In genomic region chr12:6613776-6614512, GRCh38 we compare ENCODE assay signal across 8 cellular contexts. TPM values are rescaled to one million over a fixed set of nuclear protein-coding genes. Genes with fewer than 3 reads are reported as not detected.
DNase-seq lines count a peak whose midpoint lies in the region; ATAC-seq and TF ChIP-seq lines count a peak whose summit lies in the region.

No MANE protein-coding gene starts in this region.

- peaks cover 0 to 5% (median 2%) of the 10 kb centered on the region in 3 donors for H3K36me3 Mint-ChIP-seq in CD8-positive, alpha-beta memory T cell
- peaks cover 4% of the 10 kb centered on the region for H3K36me3 Mint-ChIP-seq in activated CD8-positive, alpha-beta T cell treated with anti-CD3 and anti-CD28 coated beads, Interleukin-2, amount 10 ng/mL, durations not matched to agents 7 days and 5 days (ENCODE audit: low read depth)

- no peaks in the 10 kb centered on the region for H3K36me3 ChIP-seq in CD8-positive, alpha-beta memory T cell (ENCODE audit: insufficient read depth, low read length)
- H3K36me3 ChIP-seq in esophagus (ENCODE audit: control insufficient read depth in 2 of 2, insufficient read depth in 2 of 2, low read length in 1 of 2) (no peaks in the 10 kb centered on the region), mesodermal cell (ENCODE audit: control insufficient read depth, insufficient read depth, low read length) (no peaks in the 10 kb centered on the region), testis (ENCODE audit: low read depth, missing control alignments) (no peaks in the 10 kb centered on the region)

- no peak for TF ChIP-seq CTCF in HFF-Myc (IDR thresholded peaks at IDR 0.05; ENCODE audit: low read depth, low read length, missing control alignments)
- peak in 2 of 3 experiments; percentile 13 to 17 for TF ChIP-seq CTCF in testis (IDR thresholded peaks at IDR 0.05)

- H3K27me3 ChIP-seq in CD8-positive, alpha-beta memory T cell (ENCODE audit: insufficient read depth, low read length, poor library complexity, severe bottlenecking), result no peaks in the 10 kb centered on the region
- H3K27me3 ChIP-seq in esophagus (ENCODE audit: control insufficient read depth in 1 of 2, insufficient read depth in 2 of 2, low read length in 2 of 2) (no peaks in the 10 kb centered on the region), testis (no peaks in the 10 kb centered on the region)

- POLR2A ChIA-PET in CD8-positive, alpha-beta memory T cell (lab: Charles Lee), result interaction anchor here (0.5 to 2.2 kb wide), 10 partner anchors 14 to 110 kb away, joined by 3 to 19 read pairs (median 5); partner anchors contain the start of genes COPS7A, LPAR5 and ZNF384
- POLR2A ChIA-PET in activated CD8-positive, alpha-beta T cell treated with anti-CD3 and anti-CD28 coated beads, Interleukin-2, amount 10 ng/mL, durations not matched to agents 7 days and 5 days (lab: Charles Lee), result interaction anchor here (0.6 to 1.9 kb wide), 4 partner anchors 11 to 21 kb away, joined by 3 to 13 read pairs (median 4); partner anchors contain the start of gene LPAR5

- no peaks in the 10 kb centered on the region for H3K9me3 Mint-ChIP-seq in CD8-positive, alpha-beta memory T cell
- no peaks in the 10 kb centered on the region for H3K9me3 Mint-ChIP-seq in activated CD8-positive, alpha-beta T cell treated with anti-CD3 and anti-CD28 coated beads, Interleukin-2, amount 10 ng/mL, durations not matched to agents 7 days and 5 days (ENCODE audit: insufficient read depth)

- DNase-seq in CD8-positive, alpha-beta memory T cell, result peak; percentile 48 to 84 (median 55)
- DNase-seq in HFF-Myc (ENCODE audit: extremely low read depth, low read depth), result peak; percentile 94
- DNase-seq in NCI-H524 (lab: John Stamatoyannopoulos, UW), result peak; percentile 97 to 98
- peak; percentile 76 for DNase-seq in activated CD8-positive, alpha-beta T cell treated with anti-CD3 and anti-CD28 coated beads, Interleukin-2, amount 10 ng/mL, durations not matched to agents 7 days and 5 days
- peak; percentile 96 for DNase-seq in testis

- H3K27ac ChIP-seq in CD8-positive, alpha-beta memory T cell (ENCODE audit: low read depth, low read length), result peak overlapping the region; percentile 67
- H3K27ac ChIP-seq in esophagus (ENCODE audit: low read depth in 2 of 2, low read length in 1 of 2), result peak overlapping the region; percentile 93 to 99
- peak overlapping the region; percentile 90 for H3K27ac ChIP-seq in mesodermal cell (ENCODE audit: low read depth, low read length, severe bottlenecking)
- peak overlapping the region; percentile 85 to 88 for H3K27ac ChIP-seq in testis

- H3K9me3 ChIP-seq in CD8-positive, alpha-beta memory T cell (ENCODE audit: low read length), result no peaks in the 10 kb centered on the region
- H3K9me3 ChIP-seq in esophagus (ENCODE audit: control insufficient read depth in 2 of 2, insufficient read depth in 1 of 2, low read depth in 1 of 2, low read length in 1 of 2), result no peaks in the 10 kb centered on the region
- H3K9me3 ChIP-seq in mesodermal cell (ENCODE audit: control insufficient read depth, low read length), result no peaks in the 10 kb centered on the region
- H3K9me3 ChIP-seq in testis, result no peaks in the 10 kb centered on the region

- intact Hi-C loops in testis (cut with DNase I; ENCODE audit: low total_unique reads), result no loop called here

- peak; percentile 40 for ATAC-seq in activated CD8-positive, alpha-beta T cell treated with anti-CD3 and anti-CD28 coated beads, Interleukin-2, amount 10 ng/mL, durations not matched to agents 7 days and 5 days
- no peak for ATAC-seq in HG03565 (IDR thresholded peaks at IDR 0.05; ENCODE audit: unreplicated experiment)

- H3K4me1 ChIP-seq in CD8-positive, alpha-beta memory T cell (ENCODE audit: insufficient read depth, low read length), result peaks cover 24% of the 10 kb centered on the region
- H3K4me1 ChIP-seq in esophagus (ENCODE audit: control insufficient read depth in 2 of 2, insufficient read depth in 2 of 2, low read length in 1 of 2) (peaks cover 12 to 13% of the 10 kb centered on the region in 2 donors), mesodermal cell (ENCODE audit: control insufficient read depth, insufficient read depth, low read length, poor library complexity, severe bottlenecking) (peaks cover 26% of the 10 kb centered on the region), testis (peaks cover 28% of the 10 kb centered on the region)

- TF ChIP-seq POLR2A in testis (IDR thresholded peaks at IDR 0.05), result no peak

- no peaks in the 10 kb centered on the region for H3K27me3 Mint-ChIP-seq in CD8-positive, alpha-beta memory T cell
- no peaks in the 10 kb centered on the region for H3K27me3 Mint-ChIP-seq in activated CD8-positive, alpha-beta T cell treated with anti-CD3 and anti-CD28 coated beads, Interleukin-2, amount 10 ng/mL, durations not matched to agents 7 days and 5 days (ENCODE audit: low read depth)

- CTCF ChIA-PET in CD8-positive, alpha-beta memory T cell (lab: Charles Lee), result interaction anchor here (0.9 to 2.7 kb wide), 8 partner anchors 47 to 237 kb away, joined by 3 to 8 read pairs (median 3); partner anchors contain the start of genes CDCA3, COPS7A, USP5 and ZNF384
- CTCF ChIA-PET in activated CD8-positive, alpha-beta T cell treated with anti-CD3 and anti-CD28 coated beads, Interleukin-2, amount 10 ng/mL, durations not matched to agents 7 days and 5 days (lab: Charles Lee), result interaction anchor here (1.0 to 2.5 kb wide), 8 partner anchors 11 to 258 kb away, joined by 3 to 8 read pairs (median 3); partner anchors contain the start of genes SPSB2 and ZNF384

- H3K4me3 ChIP-seq in CD8-positive, alpha-beta memory T cell (ENCODE audit: low read length), result no peak overlapping the region
- H3K4me3 ChIP-seq in HFF-Myc (replicated peaks; ENCODE audit: low read depth, low read length) (no peak overlapping the region), esophagus (ENCODE audit: low read depth in 1 of 2, low read length in 2 of 2) (peak overlapping the region in 1 of 2 donors; percentile 5), mesodermal cell (ENCODE audit: extremely low read depth, insufficient read depth, low read length, poor library complexity, severe bottlenecking) (no peak overlapping the region), testis (peak overlapping the region in 1 of 2 donors; percentile 53)

- H3K27ac Mint-ChIP-seq in CD8-positive, alpha-beta memory T cell, result peak overlapping the region; percentile 63 to 93 (median 88)
- peak overlapping the region; percentile 79 for H3K27ac Mint-ChIP-seq in activated CD8-positive, alpha-beta T cell treated with anti-CD3 and anti-CD28 coated beads, Interleukin-2, amount 10 ng/mL, durations not matched to agents 7 days and 5 days

- peaks cover 36 to 55% (median 43%) of the 10 kb centered on the region in 3 donors for H3K4me1 Mint-ChIP-seq in CD8-positive, alpha-beta memory T cell
- H3K4me1 Mint-ChIP-seq in activated CD8-positive, alpha-beta T cell treated with anti-CD3 and anti-CD28 coated beads, Interleukin-2, amount 10 ng/mL, durations not matched to agents 7 days and 5 days (ENCODE audit: low read depth), result peaks cover 62% of the 10 kb centered on the region

- WGBS in esophagus, 2 donors, result 6 to 9% methylated on average over 19 to 21 of the region's 21 CpGs
- 11 to 14% methylated on average over 10 to 14 of the region's 21 CpGs for WGBS in mesodermal cell (ENCODE audit: insufficient coverage in 2 of 2), 2 experiments
- 2 to 3% methylated on average over 15 to 21 of the region's 21 CpGs for WGBS in testis, 2 donors

- peak overlapping the region in 2 of 7 donors; percentile 36 to 72 for H3K4me3 Mint-ChIP-seq in CD8-positive, alpha-beta memory T cell
- no peak overlapping the region for H3K4me3 Mint-ChIP-seq in activated CD8-positive, alpha-beta T cell treated with anti-CD3 and anti-CD28 coated beads, Interleukin-2, amount 10 ng/mL, durations not matched to agents 7 days and 5 days

RNA-seq across cellular contexts. Expression of gene CHD4, which starts 6.8 kb away (rescaled TPM):
- total RNA-seq in CD8-positive, alpha-beta memory T cell, result 100 to 1,000 TPM; 287 to 293 TPM
- 58.1 TPM for polyA plus RNA-seq in CD8-positive, alpha-beta memory T cell
- 100 to 1,000 TPM; 277 to 292 TPM for total RNA-seq in activated CD8-positive, alpha-beta T cell treated with anti-CD3 and anti-CD28 coated beads, Interleukin-2, amount 10 ng/mL, durations not matched to agents 7 days and 5 days
- 100 to 1,000 TPM in 1 of 2 donors, 10 to 100 TPM in 1; 79.3 to 116 TPM for polyA plus RNA-seq in esophagus
- polyA plus RNA-seq in mesodermal cell (2013, experiment 1 of 2), result 261 TPM
- polyA plus RNA-seq in mesodermal cell (2013, experiment 2 of 2), result 233 TPM
- 100 to 1,000 TPM; 314 to 328 TPM for total RNA-seq in testis
- polyA plus RNA-seq in testis (ENCODE audit: insufficient read depth, low read depth, low replicate concordance), result 160 TPM

RNA-seq across cellular contexts. Expression of gene LPAR5, which starts 21.8 kb away (rescaled TPM):
- 10 to 100 TPM; 10.6 to 11.4 TPM for total RNA-seq in CD8-positive, alpha-beta memory T cell
- polyA plus RNA-seq in CD8-positive, alpha-beta memory T cell, result 26.5 TPM
- total RNA-seq in activated CD8-positive, alpha-beta T cell treated with anti-CD3 and anti-CD28 coated beads, Interleukin-2, amount 10 ng/mL, durations not matched to agents 7 days and 5 days, result 10 to 100 TPM; 16.5 to 16.8 TPM
- polyA plus RNA-seq in esophagus, result 10 to 100 TPM; 11.6 to 19.3 TPM
- 3.2 TPM for polyA plus RNA-seq in mesodermal cell (2013, experiment 1 of 2)
- 1.7 TPM for polyA plus RNA-seq in mesodermal cell (2013, experiment 2 of 2)
- 1 to 10 TPM; 1.5 to 2.4 TPM for total RNA-seq in testis
- 3.1 TPM for polyA plus RNA-seq in testis (ENCODE audit: insufficient read depth, low read depth, low replicate concordance)

RNA-seq across cellular contexts. Expression of gene ACRBP, which starts 33.3 kb away (rescaled TPM):
- total RNA-seq in CD8-positive, alpha-beta memory T cell, result 1 to 10 TPM; 1.8 to 2.0 TPM
- not detected for polyA plus RNA-seq in CD8-positive, alpha-beta memory T cell
- total RNA-seq in activated CD8-positive, alpha-beta T cell treated with anti-CD3 and anti-CD28 coated beads, Interleukin-2, amount 10 ng/mL, durations not matched to agents 7 days and 5 days, result 1 to 10 TPM in 1 of 2 experiments, under 1 TPM in 1; 0.76 to 1.7 TPM
- polyA plus RNA-seq in esophagus (under 1 TPM; 0.32 to 0.84 TPM), testis (ENCODE audit: insufficient read depth, low read depth, low replicate concordance) (715 TPM)
- 6.3 TPM for polyA plus RNA-seq in mesodermal cell (2013, experiment 1 of 2)
- polyA plus RNA-seq in mesodermal cell (2013, experiment 2 of 2), result 4.0 TPM
- 100 to 1,000 TPM; 172 to 241 TPM for total RNA-seq in testis

RNA-seq across cellular contexts. Expression of gene NOP2, which starts 45.9 kb away (rescaled TPM):
- 100 to 1,000 TPM; 170 to 172 TPM for total RNA-seq in CD8-positive, alpha-beta memory T cell
- polyA plus RNA-seq in CD8-positive, alpha-beta memory T cell, result 34.0 TPM
- total RNA-seq in activated CD8-positive, alpha-beta T cell treated with anti-CD3 and anti-CD28 coated beads, Interleukin-2, amount 10 ng/mL, durations not matched to agents 7 days and 5 days, result 10 to 100 TPM; 84.2 to 87.6 TPM
- polyA plus RNA-seq in esophagus (10 to 100 TPM; 26.3 to 41.6 TPM), testis (ENCODE audit: insufficient read depth, low read depth, low replicate concordance) (38.6 TPM)
- 34.8 TPM for polyA plus RNA-seq in mesodermal cell (2013, experiment 1 of 2)
- polyA plus RNA-seq in mesodermal cell (2013, experiment 2 of 2), result 34.5 TPM
- total RNA-seq in testis, result 10 to 100 TPM; 51.8 to 60.3 TPM

RNA-seq across cellular contexts. Expression of gene ING4, which starts 49.0 kb away (rescaled TPM):
- 10 to 100 TPM; 17.4 to 18.5 TPM for total RNA-seq in CD8-positive, alpha-beta memory T cell
- polyA plus RNA-seq in CD8-positive, alpha-beta memory T cell, result 80.3 TPM
- 10 to 100 TPM; 24.9 TPM for total RNA-seq in activated CD8-positive, alpha-beta T cell treated with anti-CD3 and anti-CD28 coated beads, Interleukin-2, amount 10 ng/mL, durations not matched to agents 7 days and 5 days
- polyA plus RNA-seq in esophagus, result 10 to 100 TPM; 15.2 to 24.7 TPM
- polyA plus RNA-seq in mesodermal cell (2013, experiment 1 of 2), result 38.7 TPM
- 38.1 TPM for polyA plus RNA-seq in mesodermal cell (2013, experiment 2 of 2)
- 10 to 100 TPM; 58.3 to 63.0 TPM for total RNA-seq in testis
- 48.1 TPM for polyA plus RNA-seq in testis (ENCODE audit: insufficient read depth, low read depth, low replicate concordance)

Comparison
In these comparisons a context has a peak if more than half of its experiments do, and no peak if none do; other contexts are left out.
1. RNA of gene ACRBP, which starts 33.3 kb away (total RNA-seq): 172 to 241 TPM in testis; 1.8 to 2.0 TPM in CD8-positive, alpha-beta memory T cell and 0.76 to 1.7 TPM in activated CD8-positive, alpha-beta T cell treated with anti-CD3 and anti-CD28 coated beads, Interleukin-2, amount 10 ng/mL, durations not matched to agents 7 days and 5 days; every median in the first group is over 10 times any median in the second.
2. Peak in every context shown above with its lines, with median percentiles within 50 percentile points of each other: DNase-seq and H3K27ac ChIP-seq.